In genomic region chr1:15308621-15309027, GRCh38 we compare ENCODE assay signal across 22 cellular contexts.
DNase-seq lines count a peak whose midpoint lies in the region; ATAC-seq and TF ChIP-seq lines count a peak whose summit lies in the region.
"Had no signal": no experiment of that assay in that cellular context is flagged by ENCODE, and none has a peak within 500 bp of the region (broad histone marks: within the 10 kb centered on the region; RNA-seq: fewer than 3 reads in every experiment).

No MANE protein-coding gene starts in this region.

- peak in 2 of 3 donors; percentile 60 to 66 for DNase-seq in Peyer's patch
- DNase-seq in hepatocyte (ENCODE audit: low spot score), result peak; percentile 28
- peak in 2 of 3 donors; percentile 53 to 62 for DNase-seq in mucosa of descending colon
- DNase-seq in stomach, result peak; percentile 40
- DNase-seq in effector CD8-positive, alpha-beta T cell (lab: John Stamatoyannopoulos, UW), result no peak
- DNase-seq in AG08395 (ENCODE audit: low spot score), result no peak
- DNase-seq in natural killer cell treated with Interleukin-12 subunit alpha and Interleukin-12 subunit beta and Interleukin-15 and Interleukin-18, amount 100 ng/mL, for 72 hours (ENCODE audit: low spot score), result no peak
- DNase-seq in cortex of kidney (lab: John Stamatoyannopoulos, UW), result no peak
- DNase-seq: CD4-positive, CD25-positive, alpha-beta regulatory T cell; COR-L47; DMS 273 treated with DMSO at 0.1 percent for 48 hours; HCEC 1CT; KG1; MV-4-11; NCI-H1105 treated with DMSO at 0.1 percent for 48 hours; NCI-H2029 treated with DMSO at 0.1 percent for 48 hours; NCI-H226; NCI-H524; NCI-H774; Right ventricle myocardium superior had no signal

- peaks cover 4 to 8% of the 10 kb centered on the region in 2 donors for H3K4me1 Mint-ChIP-seq in natural killer cell treated with Interleukin-12 subunit alpha and Interleukin-12 subunit beta and Interleukin-15 and Interleukin-18, amount 100 ng/mL, for 72 hours (ENCODE audit: low read depth in 2 of 2)
- H3K4me1 Mint-ChIP-seq: CD4-positive, CD25-positive, alpha-beta regulatory T cell; GM23338 had no signal

- no peak overlapping the region for H3K4me3 Mint-ChIP-seq in natural killer cell treated with Interleukin-12 subunit alpha and Interleukin-12 subunit beta and Interleukin-15 and Interleukin-18, amount 100 ng/mL, for 72 hours
- H3K4me3 Mint-ChIP-seq: CD4-positive, CD25-positive, alpha-beta regulatory T cell; GM23338 had no signal

- H3K36me3 ChIP-seq in Peyer's patch, result no peaks in the 10 kb centered on the region
- H3K36me3 ChIP-seq in hepatocyte (replicated peaks; ENCODE audit: insufficient read depth, low read depth), result no peaks in the 10 kb centered on the region
- H3K36me3 ChIP-seq in mucosa of descending colon (ENCODE audit: low read depth), result no peaks in the 10 kb centered on the region
- no peaks in the 10 kb centered on the region for H3K36me3 ChIP-seq in stomach

- intact Hi-C loops in mucosa of descending colon (cut with DNase I, micrococcal nuclease), result loop anchor here (10.0 kb wide), 1 partner anchor 184 kb away; no protein-coding TSS in a partner anchor
- intact Hi-C loops in stomach (cut with DNase I; ENCODE audit: low total_unique reads), result loop anchor here (10.0 kb wide), 1 partner anchor 184 kb away; no protein-coding TSS in a partner anchor

- WGBS in hepatocyte (ENCODE audit: low lambda C conversion rate, missing lambda C conversion rate), result 87% methylated on average over 6 of the region's 6 CpGs
- WGBS in stomach, 5 donors, result 33 to 73% (median 46%) methylated on average over 4 to 6 of the region's 6 CpGs

- H3K9me3 Mint-ChIP-seq in natural killer cell treated with Interleukin-12 subunit alpha and Interleukin-12 subunit beta and Interleukin-15 and Interleukin-18, amount 100 ng/mL, for 72 hours, result no peaks in the 10 kb centered on the region

- H3K27ac ChIP-seq in Peyer's patch (peak overlapping the region in 3 of 4 donors; percentile 73 to 95 (median 88)), hepatocyte (peak overlapping the region; percentile 97), stomach (peak overlapping the region; percentile 37 to 60 (median 55))
- H3K27ac ChIP-seq: HL-60 had no signal

- TF ChIP-seq EP300 in stomach (IDR thresholded peaks at IDR 0.05), result no peak

- no peak overlapping the region for H3K27ac Mint-ChIP-seq in natural killer cell treated with Interleukin-12 subunit alpha and Interleukin-12 subunit beta and Interleukin-15 and Interleukin-18, amount 100 ng/mL, for 72 hours
- H3K27ac Mint-ChIP-seq: GM23338 had no signal

- H3K9me3 ChIP-seq in Peyer's patch (no peaks in the 10 kb centered on the region), hepatocyte (ENCODE audit: low read depth) (no peaks in the 10 kb centered on the region), mucosa of descending colon (no peaks in the 10 kb centered on the region), stomach (no peaks in the 10 kb centered on the region)

- no peaks in the 10 kb centered on the region for H3K36me3 Mint-ChIP-seq in natural killer cell treated with Interleukin-12 subunit alpha and Interleukin-12 subunit beta and Interleukin-15 and Interleukin-18, amount 100 ng/mL, for 72 hours
- H3K36me3 Mint-ChIP-seq: CD4-positive, CD25-positive, alpha-beta regulatory T cell had no signal

- peak in 1 of 2 donors; percentile 3 for TF ChIP-seq POLR2A in Peyer's patch (IDR thresholded peaks at IDR 0.05)
- TF ChIP-seq POLR2A in stomach (IDR thresholded peaks at IDR 0.05), result no peak

- ATAC-seq in mucosa of descending colon, result peak; percentile 69
- ATAC-seq in natural killer cell treated with Interleukin-12 subunit alpha and Interleukin-12 subunit beta and Interleukin-15 and Interleukin-18, amount 100 ng/mL, for 72 hours, result no peak
- ATAC-seq: GM23338 had no signal

- no peaks in the 10 kb centered on the region for H3K9me2 ChIP-seq in hepatocyte (replicated peaks; ENCODE audit: insufficient read depth)

- no peak overlapping the region for H3K4me2 ChIP-seq in hepatocyte
- H3K4me2 ChIP-seq: GM23338 had no signal

- H3K4me3 ChIP-seq in Peyer's patch (no peak overlapping the region), hepatocyte (no peak overlapping the region), mucosa of descending colon (no peak overlapping the region), stomach (no peak overlapping the region)
- H3K4me3 ChIP-seq: GM23338 had no signal

- TF ChIP-seq CTCF in Peyer's patch (IDR thresholded peaks at IDR 0.05) (no peak), hepatocyte (IDR thresholded peaks at IDR 0.05; ENCODE audit: poor library complexity) (no peak), mucosa of descending colon (IDR thresholded peaks at IDR 0.05) (no peak), stomach (IDR thresholded peaks at IDR 0.05) (no peak)

- H3K4me1 ChIP-seq in Peyer's patch (peaks cover 0 to 15% (median 7%) of the 10 kb centered on the region in 4 donors), hepatocyte (ENCODE audit: insufficient read depth) (peaks cover 11% of the 10 kb centered on the region), mucosa of descending colon (ENCODE audit: low read depth) (no peaks in the 10 kb centered on the region), stomach (peaks cover 0 to 14% (median 7%) of the 10 kb centered on the region in 4 donors)

- H3K27me3 ChIP-seq in Peyer's patch (no peaks in the 10 kb centered on the region), hepatocyte (no peaks in the 10 kb centered on the region), stomach (no peaks in the 10 kb centered on the region)

- no peaks in the 10 kb centered on the region for H3K79me2 ChIP-seq in hepatocyte

- peaks cover 0 to 7% of the 10 kb centered on the region in 2 donors for H3K27me3 Mint-ChIP-seq in natural killer cell treated with Interleukin-12 subunit alpha and Interleukin-12 subunit beta and Interleukin-15 and Interleukin-18, amount 100 ng/mL, for 72 hours

- H2AFZ ChIP-seq in hepatocyte, result peak overlapping the region; percentile 5
- H2AFZ ChIP-seq: GM23338 had no signal

- no peaks in the 10 kb centered on the region for H4K20me1 ChIP-seq in hepatocyte (ENCODE audit: insufficient read depth, poor library complexity, severe bottlenecking)

Comparison
In these comparisons a context has a peak if more than half of its experiments do, and no peak if none do; other contexts are left out.
1. DNase-seq: peak in Peyer's patch (2 of 3), hepatocyte (single experiment), mucosa of descending colon (2 of 3) and stomach (single experiment); none in effector CD8-positive, alpha-beta T cell (single experiment), AG08395 (single experiment), natural killer cell treated with Interleukin-12 subunit alpha and Interleukin-12 subunit beta and Interleukin-15 and Interleukin-18, amount 100 ng/mL, for 72 hours (single experiment) and cortex of kidney (single experiment).
2. Peak in every context shown above with its lines, with median percentiles within 50 percentile points of each other: H3K27ac ChIP-seq.